In the genomic region with DNA sequence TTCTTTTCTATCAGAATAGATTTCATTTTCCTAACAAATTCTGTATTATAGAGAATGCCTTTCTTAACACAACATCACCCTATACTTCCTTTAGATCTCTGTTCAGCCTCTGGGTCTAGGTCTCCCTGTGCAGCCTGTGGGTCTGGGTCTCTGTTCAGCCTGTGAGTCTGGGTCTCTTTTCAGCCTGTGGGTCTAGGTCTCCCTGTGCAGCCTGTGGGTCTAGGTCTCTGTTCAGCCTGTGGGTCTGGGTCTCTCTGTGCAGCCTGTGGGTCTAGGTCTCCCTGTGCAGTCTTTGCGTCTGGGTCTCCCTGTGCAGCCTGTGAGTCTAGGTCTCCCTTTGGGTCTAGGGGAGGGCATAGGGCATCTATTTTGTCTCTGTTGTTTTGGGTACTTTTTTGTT, we compare ENCODE assay signal across 25 cellular contexts. TPM values are rescaled to one million over a fixed set of nuclear protein-coding genes. Genes with fewer than 3 reads are reported as not detected.
DNase-seq lines count a peak whose midpoint lies in the region; ATAC-seq, FAIRE-seq and TF ChIP-seq lines count a peak whose summit lies in the region.
"Had no signal": no experiment of that assay in that cellular context is flagged by ENCODE, and none has a peak within 500 bp of the region (broad histone marks: within the 10 kb centered on the region; RNA-seq: fewer than 3 reads in every experiment).

No MANE protein-coding gene starts in this region.

- TF ChIP-seq CTCF in right atrium auricular region (IDR thresholded peaks at IDR 0.05): no peak
- no peak for TF ChIP-seq CTCF in bronchial epithelial cell (IDR thresholded peaks at IDR 0.05; ENCODE audit: insufficient read depth, low read length, severe bottlenecking)

- DNase-seq in Right ventricle myocardium inferior (ENCODE audit: missing footprints) (peak; percentile 20), right atrium auricular region (ENCODE audit: low spot score) (no peak), bronchial epithelial cell (ENCODE audit: low read depth) (no peak), right cardiac atrium (no peak), DMS79 (lab: John Stamatoyannopoulos, UW) (no peak), T-helper 1 cell (no peak), T-cell (no peak)
- DNase-seq in stimulated activated naive B cell treated with anti-CD40 and anti-IgM and Interleukin-4, amounts not matched to agents 10 μg/mL and 1 μg/mL and 100 μg/mL, for 72 hours: no peak
- DNase-seq: DMS53, EL, GF-D8, MV-4-11, NCI-H1105 treated with DMSO at 0.1 percent for 48 hours, NCI-H2081, NCI-H2171, NCI-H345, NCI-H524, NCI-H82, OCI-M1 had no signal

- H3K27me3 ChIP-seq in right atrium auricular region (no peaks in the 10 kb centered on the region), bronchial epithelial cell (ENCODE audit: control insufficient read depth, insufficient read depth, low read length) (no peaks in the 10 kb centered on the region), right cardiac atrium (ENCODE audit: control insufficient read depth, insufficient read depth) (no peaks in the 10 kb centered on the region)

- H3K9me3 ChIP-seq in right atrium auricular region (no peaks in the 10 kb centered on the region), right cardiac atrium (ENCODE audit: control insufficient read depth, low read length) (no peaks in the 10 kb centered on the region)

- H3K27ac ChIP-seq in right atrium auricular region: no peak overlapping the region
- H3K27ac ChIP-seq in right cardiac atrium (ENCODE audit: low read length): no peak overlapping the region
- H3K27ac ChIP-seq: C4-2B had no signal

- H3K36me3 Mint-ChIP-seq in stimulated activated naive B cell treated with anti-CD40 and anti-IgM and Interleukin-4, amounts not matched to agents 10 μg/mL and 1 μg/mL and 100 μg/mL, for 72 hours: peaks cover 41 to 59% of the 10 kb centered on the region in 2 donors
- peaks cover 55% of the 10 kb centered on the region for H3K36me3 Mint-ChIP-seq in T-cell

- 100% methylated on average over 1 of the region's 1 CpG for WGBS in right cardiac atrium

- H3K36me3 ChIP-seq in right atrium auricular region: peaks cover 73% of the 10 kb centered on the region
- peaks cover 16% of the 10 kb centered on the region for H3K36me3 ChIP-seq in bronchial epithelial cell (ENCODE audit: control insufficient read depth, insufficient read depth, low read length)

- peaks cover 4 to 8% of the 10 kb centered on the region in 2 donors for H3K9me3 Mint-ChIP-seq in stimulated activated naive B cell treated with anti-CD40 and anti-IgM and Interleukin-4, amounts not matched to agents 10 μg/mL and 1 μg/mL and 100 μg/mL, for 72 hours
- no peaks in the 10 kb centered on the region for H3K9me3 Mint-ChIP-seq in T-cell

- H3K27ac Mint-ChIP-seq in stimulated activated naive B cell treated with anti-CD40 and anti-IgM and Interleukin-4, amounts not matched to agents 10 μg/mL and 1 μg/mL and 100 μg/mL, for 72 hours: peak overlapping the region; percentile 14
- H3K27ac Mint-ChIP-seq in T-cell: no peak overlapping the region
- H3K27ac Mint-ChIP-seq: IgD-negative memory B cell had no signal

- H3K4me3 ChIP-seq in right atrium auricular region (no peak overlapping the region), bronchial epithelial cell (ENCODE audit: low read depth, low read length) (no peak overlapping the region), right cardiac atrium (ENCODE audit: low read length) (no peak overlapping the region)

- intact Hi-C loops in Right ventricle myocardium inferior (cut with DNase I): no loop called here
- intact Hi-C loops in right cardiac atrium (cut with DNase I): no loop called here

- H3K27me3 Mint-ChIP-seq in stimulated activated naive B cell treated with anti-CD40 and anti-IgM and Interleukin-4, amounts not matched to agents 10 μg/mL and 1 μg/mL and 100 μg/mL, for 72 hours: no peaks in the 10 kb centered on the region
- no peaks in the 10 kb centered on the region for H3K27me3 Mint-ChIP-seq in T-cell
- H3K27me3 Mint-ChIP-seq: IgD-negative memory B cell had no signal

- no peak overlapping the region for H3K4me3 Mint-ChIP-seq in stimulated activated naive B cell treated with anti-CD40 and anti-IgM and Interleukin-4, amounts not matched to agents 10 μg/mL and 1 μg/mL and 100 μg/mL, for 72 hours
- H3K4me3 Mint-ChIP-seq in T-cell: no peak overlapping the region

- CTCF ChIA-PET in T-cell (lab: Charles Lee): interaction anchor here in 1 of 2 donors (0.6 kb wide), 1 partner anchor 16 kb away, joined by 10 read pairs; no protein-coding TSS in a partner anchor

- ATAC-seq in Right ventricle myocardium inferior: no peak
- peak; percentile 65 to 71 for ATAC-seq in right cardiac atrium
- no peak for ATAC-seq in stimulated activated naive B cell treated with anti-CD40 and anti-IgM and Interleukin-4, amounts not matched to agents 10 μg/mL and 1 μg/mL and 100 μg/mL, for 72 hours (replicated peaks)
- ATAC-seq in T-cell (replicated peaks in 1 of 4): no peak

- no peaks in the 10 kb centered on the region for H3K4me1 Mint-ChIP-seq in stimulated activated naive B cell treated with anti-CD40 and anti-IgM and Interleukin-4, amounts not matched to agents 10 μg/mL and 1 μg/mL and 100 μg/mL, for 72 hours
- H3K4me1 Mint-ChIP-seq in T-cell: no peaks in the 10 kb centered on the region

- POLR2A ChIA-PET in T-cell (lab: Charles Lee): no interaction called here

- peak; percentile 95 for FAIRE-seq in bronchial epithelial cell (lab: Jason Lieb, UNC)
- FAIRE-seq: D721Med, GM19239, H1, RCC 7860 had no signal

- H3K4me1 ChIP-seq in right atrium auricular region: no peaks in the 10 kb centered on the region
- no peaks in the 10 kb centered on the region for H3K4me1 ChIP-seq in right cardiac atrium (ENCODE audit: control insufficient read depth, insufficient read depth, low read length)

RNA-seq across cellular contexts. Expression of gene DIP2A, which starts 59.6 kb away (rescaled TPM):
- total RNA-seq in Right ventricle myocardium inferior: 23.9 TPM
- total RNA-seq in right atrium auricular region: 10 to 100 TPM; 18.1 to 25.9 TPM
- total RNA-seq in bronchial epithelial cell: 28.2 and 35.5 TPM in 2 replicates
- 10 to 100 TPM; 36.0 to 40.6 (median 37.4) TPM for total RNA-seq in right cardiac atrium
- polyA plus RNA-seq in right cardiac atrium: 28.6 TPM
- 100 to 1,000 TPM; 113 to 132 (median 128) TPM for total RNA-seq in T-cell

Comparison
In these comparisons a context has a peak if more than half of its experiments do, and no peak if none do; other contexts are left out.
1. ATAC-seq: peak in right cardiac atrium (2 of 2); none in Right ventricle myocardium inferior (single experiment), stimulated activated naive B cell treated with anti-CD40 and anti-IgM and Interleukin-4, amounts not matched to agents 10 μg/mL and 1 μg/mL and 100 μg/mL, for 72 hours (0 of 2) and T-cell (0 of 4).